26 cellular contexts compared by ENCODE assay signal in genomic region chr17:81491761-81492160, GRCh38. TPM values are rescaled to one million over a fixed set of nuclear protein-coding genes. Genes with fewer than 3 reads are reported as not detected.
"Had no signal": no experiment of that assay in that cellular context is flagged by ENCODE, and none has a peak within 500 bp of the region (broad histone marks: within the 10 kb centered on the region; RNA-seq: fewer than 3 reads in every experiment).

No MANE protein-coding gene starts in this region.

- H3K4me3 Mint-ChIP-seq: activated T-cell treated with anti-CD3 and anti-CD28 coated beads, Interleukin-2, amount 50 U/mL, for 4 hours; immature natural killer cell; memory B cell; stimulated activated naive CD8-positive, alpha-beta T cell treated with anti-CD3 and anti-CD28 coated beads, Interleukin-15, Interleukin-2, amounts not matched to agents 100 ng/mL and 50 ng/mL, for 24 hours had no signal

- H3K27ac ChIP-seq: ascending aorta, breast epithelium, psoas muscle had no signal

- H3K9me3 ChIP-seq: ascending aorta, breast epithelium, mucosa of descending colon, psoas muscle had no signal

- H3K36me3 ChIP-seq: ascending aorta, breast epithelium had no signal

- H3K4me1 ChIP-seq: breast epithelium had no signal

- H3K27me3 ChIP-seq: ascending aorta, breast epithelium had no signal

- H3K27ac Mint-ChIP-seq: immature natural killer cell; memory B cell; stimulated activated naive CD8-positive, alpha-beta T cell treated with anti-CD3 and anti-CD28 coated beads, Interleukin-15, Interleukin-2, amounts not matched to agents 100 ng/mL and 50 ng/mL, for 24 hours had no signal

- ATAC-seq: activated CD4-positive, CD25-positive, alpha-beta regulatory T cell treated with anti-CD3 and anti-CD28 coated beads, Interleukin-2, amount 50 U/mL, for 24 hours; activated T-cell treated with anti-CD3 and anti-CD28 coated beads, Interleukin-2, amount 50 U/mL, for 4 hours; psoas muscle had no signal

- H3K27me3 Mint-ChIP-seq: stimulated activated naive CD8-positive, alpha-beta T cell treated with anti-CD3 and anti-CD28 coated beads, Interleukin-15, Interleukin-2, amounts not matched to agents 100 ng/mL and 50 ng/mL, for 24 hours had no signal

- H3K4me3 ChIP-seq: ascending aorta, breast epithelium, mucosa of descending colon, psoas muscle had no signal

- H3K36me3 Mint-ChIP-seq: immature natural killer cell, memory B cell, naive B cell had no signal

- DNase-seq: activated CD4-positive, alpha-beta T cell treated with anti-CD3 and anti-CD28 coated beads, Interleukin-2, amount 50 U/mL, for 1 hour; activated effector memory CD4-positive, alpha-beta T cell treated with Interleukin-2 at 50 U/mL for 16 hours; activated naive CD4-positive, alpha-beta T cell treated with anti-CD3 and anti-CD28 coated beads, Interleukin-2, amount 50 U/mL, for 16 hours; activated T-cell treated with anti-CD3 and anti-CD28 coated beads, Interleukin-2, amount 50 U/mL, for 4 hours; cerebellar nuclear complex; cortex of kidney; effector CD4-positive, alpha-beta T cell; head of caudate nucleus; immature natural killer cell; kidney glomerular epithelial cell; naive B cell; psoas muscle; stimulated activated CD4-positive, alpha-beta T cell treated with anti-CD3 and anti-CD28 coated beads, Interleukin-15, amount 100 ng/mL, for 24 hours; stimulated activated CD4-positive, alpha-beta T cell treated with anti-CD3 and anti-CD28 coated beads, Interleukin-2, amount 100 ng/mL, for 48 hours; T1000; trophoblast cell had no signal

- H3K9me3 Mint-ChIP-seq: activated T-cell treated with anti-CD3 and anti-CD28 coated beads, Interleukin-2, amount 50 U/mL, for 4 hours; immature natural killer cell; memory B cell; naive B cell; neural crest cell; stimulated activated naive CD8-positive, alpha-beta T cell treated with anti-CD3 and anti-CD28 coated beads, Interleukin-15, Interleukin-2, amounts not matched to agents 100 ng/mL and 50 ng/mL, for 24 hours had no signal

- FAIRE-seq: frontal cortex, small intestine had no signal

RNA-seq across cellular contexts. Expression of gene FSCN2, which starts 36.4 kb away (rescaled TPM):
- total RNA-seq: ascending aorta had no signal
- polyA plus RNA-seq: liver had no signal
